In genomic region chr13:106498158-106498557, GRCh38 we compare ENCODE assay signal across 18 cellular contexts. TPM values are rescaled to one million over a fixed set of nuclear protein-coding genes. Genes with fewer than 3 reads are reported as not detected.
A peak's percentile ranks its signal among the peaks of the same experiment; 100 is the strongest.
DNase-seq lines count a peak whose midpoint lies in the region; ATAC-seq, FAIRE-seq and TF ChIP-seq lines count a peak whose summit lies in the region.
"Had no signal": no experiment of that assay in that cellular context is flagged by ENCODE, and none has a peak within 500 bp of the region (broad histone marks: within the 10 kb centered on the region; RNA-seq: fewer than 3 reads in every experiment).

No MANE protein-coding gene starts in this region.

- H3K79me2 ChIP-seq in OCI-LY7 (ENCODE audit: insufficient read depth, low read depth, low read length): no peaks in the 10 kb centered on the region
- H3K79me2 ChIP-seq in HepG2 (ENCODE audit: insufficient read depth, low read length): no peaks in the 10 kb centered on the region

- peak overlapping the region in 3 of 11 experiments; percentile 0 to 45 (median 16); a peak in 4 of 22 replicates for H3K9ac ChIP-seq in BLaER1 treated with 17β-estradiol and CSF1 and Interleukin-3, amounts not matched to agents 10 nM and 100 nM
- H3K9ac ChIP-seq in HUES64 (ENCODE audit: low read depth, low read length) (no peak overlapping the region), HepG2 (ENCODE audit: insufficient read depth, low read depth, low read length) (no peak overlapping the region)

- POLR2A ChIA-PET in OCI-LY7 (lab: Charles Lee): no interaction called here
- POLR2A ChIA-PET in HepG2 (lab: Yijun Ruan, JAX): no interaction called here

- BruUV-seq in OCI-LY7 (replicated peaks; lab: Mats Ljungman, UMichigan) (no TSS peak), HepG2 (replicated peaks; lab: Mats Ljungman, UMichigan) (no TSS peak)

- H3K9me2 ChIP-seq in OCI-LY7 (ENCODE audit: insufficient read depth, low read length): no peaks in the 10 kb centered on the region

- H3K4me2 ChIP-seq in BLaER1 treated with 17β-estradiol and CSF1 and Interleukin-3, amounts not matched to agents 10 nM and 100 nM: peak overlapping the region; percentile 65 to 87 (median 79)
- H3K4me2 ChIP-seq in OCI-LY7 (ENCODE audit: low read length) (no peak overlapping the region), HepG2 (ENCODE audit: low read depth, low read length) (no peak overlapping the region)

- no peak overlapping the region for H3K4me3 ChIP-seq in BLaER1 treated with 17β-estradiol and CSF1 and Interleukin-3, amounts not matched to agents 10 nM and 100 nM
- no peak overlapping the region for H3K4me3 ChIP-seq in HUES64 (ENCODE audit: low read length)
- no peak overlapping the region for H3K4me3 ChIP-seq in OCI-LY7 (ENCODE audit: low read depth, low read length, poor library complexity, severe bottlenecking)
- H3K4me3 ChIP-seq in HepG2 (replicated peaks in 1 of 3; ENCODE audit: insufficient read depth in 1 of 3, low read depth in 2 of 3, low read length in 3 of 3): no peak overlapping the region
- H3K4me3 ChIP-seq: colonic mucosa, upper lobe of right lung had no signal

- H3K4me1 Mint-ChIP-seq in nephron: peaks cover 34% of the 10 kb centered on the region

- FAIRE-seq in HepG2 (lab: Jason Lieb, UNC): no peak
- FAIRE-seq: D721Med, kidney had no signal

- TF ChIP-seq RAD21 in HepG2 (CRISPR knock-in tag; IDR thresholded peaks at IDR 0.05): no peak

- peaks cover 0 to 53% (median 21%) of the 10 kb centered on the region in 11 experiments; a peak in 14 of 22 replicates for H3K36me3 ChIP-seq in BLaER1 treated with 17β-estradiol and CSF1 and Interleukin-3, amounts not matched to agents 10 nM and 100 nM
- peaks cover 44% of the 10 kb centered on the region for H3K36me3 ChIP-seq in HUES64 (ENCODE audit: insufficient read depth, low read length)
- H3K36me3 ChIP-seq in OCI-LY7 (ENCODE audit: insufficient read depth, low read length): no peaks in the 10 kb centered on the region
- H3K36me3 ChIP-seq in HepG2 (replicated peaks in 1 of 2; ENCODE audit: control insufficient read depth in 1 of 2, insufficient read depth in 2 of 2, low read length in 2 of 2): no peaks in the 10 kb centered on the region

- H4K20me1 ChIP-seq in BLaER1 treated with 17β-estradiol and CSF1 and Interleukin-3, amounts not matched to agents 10 nM and 100 nM: peaks cover 0 to 98% (median 11%) of the 10 kb centered on the region in 11 experiments; a peak in 16 of 22 replicates
- H4K20me1 ChIP-seq in OCI-LY7 (ENCODE audit: insufficient read depth, low read length) (no peaks in the 10 kb centered on the region), HepG2 (ENCODE audit: insufficient read depth, low read length) (no peaks in the 10 kb centered on the region)

- peaks cover 61% of the 10 kb centered on the region for H3K36me3 Mint-ChIP-seq in nephron (ENCODE audit: low read depth)

- DNase-seq in caudate nucleus (lab: John Stamatoyannopoulos, UW): no peak
- no peak for DNase-seq in OCI-LY7 (ENCODE audit: low spot score)
- DNase-seq in central memory CD4-positive, alpha-beta T cell: no peak
- DNase-seq in HepG2 (ENCODE audit: low spot score): no peak
- DNase-seq in activated effector memory CD4-positive, alpha-beta T cell treated with anti-CD3 and anti-CD28 coated beads, Interleukin-2, amount 50 U/mL, for 16 hours: no peak
- DNase-seq: activated CD4-positive, alpha-beta T cell treated with anti-CD3 and anti-CD28 coated beads, Interleukin-2, amount 50 U/mL, for 4 hours; colonic mucosa; kidney; NCI-H1105; NK-92 treated with Interleukin-12 subunit alpha and Interleukin-12 subunit beta, amount 100 ng/mL, for 24 hours; SHP77; upper lobe of right lung had no signal

- H3K9me3 Mint-ChIP-seq in nephron: no peaks in the 10 kb centered on the region
- H3K9me3 Mint-ChIP-seq: activated T-helper 1 cell treated with anti-CD3 and anti-CD28 coated beads, Interleukin-12 subunit alpha, Interleukin-12 subunit beta, Interleukin-2, Interleukin-4 antibody, amounts not matched to agents 30 ng/mL and 10 ng/mL and 1 ng/mL, durations not matched to agents 14 hours and 24 hours and 36 hours had no signal

- no peaks in the 10 kb centered on the region for H3K27me3 Mint-ChIP-seq in nephron (ENCODE audit: low read depth)

- intact Hi-C loops in OCI-LY7 (cut with micrococcal nuclease; ENCODE audit: unreplicated experiment) (no loop called here), HepG2 (cut with micrococcal nuclease; ENCODE audit: unreplicated experiment) (no loop called here)

- ATAC-seq in HepG2: no peak
- ATAC-seq: upper lobe of right lung had no signal

- no peak overlapping the region for H2AFZ ChIP-seq in OCI-LY7 (ENCODE audit: low read length)
- no peak overlapping the region for H2AFZ ChIP-seq in HepG2 (ENCODE audit: low read length)

- CTCF ChIA-PET in OCI-LY7 (lab: Charles Lee; ENCODE audit: unreplicated experiment): no interaction called here
- CTCF ChIA-PET in HepG2 (lab: Yijun Ruan, JAX; ENCODE audit: low intra/inter-chr PET ratio, low total read pairs): no interaction called here

- peak overlapping the region; percentile 4 to 42 (median 21) for H3K27ac Mint-ChIP-seq in nephron
- H3K27ac Mint-ChIP-seq: activated T-helper 1 cell treated with anti-CD3 and anti-CD28 coated beads, Interleukin-12 subunit alpha, Interleukin-12 subunit beta, Interleukin-2, Interleukin-4 antibody, amounts not matched to agents 30 ng/mL and 10 ng/mL and 1 ng/mL, durations not matched to agents 14 hours and 24 hours and 36 hours had no signal

- TF ChIP-seq EP300 in HepG2 (IDR thresholded peaks at IDR 0.05; ENCODE audit: low read depth in 2 of 2, low read length in 2 of 2) (no peak), HepG2 (CRISPR knock-in tag; IDR thresholded peaks at IDR 0.05; ENCODE audit: borderline replicate concordance) (no peak)

- in situ Hi-C loops in HepG2 (cut with HindIII; ENCODE audit: extremely low pct_ligation_motif_present, low pct_unique_long_range_greater_than_20kb): no loop called here

- no peak for TF ChIP-seq POLR2A in HepG2 (IDR thresholded peaks at IDR 0.05; ENCODE audit: insufficient read depth in 1 of 2, low read depth in 2 of 2, low read length in 2 of 2)

- no peak overlapping the region for H3K4me3 Mint-ChIP-seq in nephron
- H3K4me3 Mint-ChIP-seq: activated T-helper 1 cell treated with anti-CD3 and anti-CD28 coated beads, Interleukin-12 subunit alpha, Interleukin-12 subunit beta, Interleukin-2, Interleukin-4 antibody, amounts not matched to agents 30 ng/mL and 10 ng/mL and 1 ng/mL, durations not matched to agents 14 hours and 24 hours and 36 hours had no signal

- no peaks in the 10 kb centered on the region for H3K27me3 ChIP-seq in BLaER1 treated with 17β-estradiol and CSF1 and Interleukin-3, amounts not matched to agents 10 nM and 100 nM
- no peaks in the 10 kb centered on the region for H3K27me3 ChIP-seq in HUES64 (ENCODE audit: insufficient read depth, low read length)
- H3K27me3 ChIP-seq in HepG2 (ENCODE audit: control insufficient read depth in 1 of 2, insufficient read depth in 2 of 2, low read length in 2 of 2): no peaks in the 10 kb centered on the region
- H3K27me3 ChIP-seq: colonic mucosa, upper lobe of right lung had no signal

- peaks cover 56 to 100% (median 93%) of the 10 kb centered on the region in 10 experiments for H3K4me1 ChIP-seq in BLaER1 treated with 17β-estradiol and CSF1 and Interleukin-3, amounts not matched to agents 10 nM and 100 nM
- H3K4me1 ChIP-seq in HUES64 (ENCODE audit: insufficient read depth, low read length) (peaks cover 42% of the 10 kb centered on the region), OCI-LY7 (ENCODE audit: insufficient read depth, low read length, poor library complexity, severe bottlenecking) (no peaks in the 10 kb centered on the region), HepG2 (ENCODE audit: insufficient read depth, low read length) (no peaks in the 10 kb centered on the region)
- H3K4me1 ChIP-seq: colonic mucosa had no signal

- peak overlapping the region in 7 of 11 experiments; percentile 7 to 72 (median 29); a peak in 11 of 22 replicates for H3K27ac ChIP-seq in BLaER1 treated with 17β-estradiol and CSF1 and Interleukin-3, amounts not matched to agents 10 nM and 100 nM
- H3K27ac ChIP-seq in HUES64 (ENCODE audit: low read depth, low read length) (0 out of 2 replicates have a peak overlapping the region, but pooled peaks have one; percentile 32), caudate nucleus (ENCODE audit: low read depth, low read length) (peak overlapping the region; percentile 48), OCI-LY7 (ENCODE audit: low read depth, low read length, poor library complexity, severe bottlenecking) (no peak overlapping the region), HepG2 (ENCODE audit: extremely low read length, insufficient read depth, low read length) (no peak overlapping the region)
- H3K27ac ChIP-seq: colonic mucosa, epithelial cell of prostate, upper lobe of right lung had no signal

- H3K9me3 ChIP-seq in BLaER1 treated with 17β-estradiol and CSF1 and Interleukin-3, amounts not matched to agents 10 nM and 100 nM (replicated peaks in 1 of 11): no peaks in the 10 kb centered on the region
- H3K9me3 ChIP-seq in HUES64 (ENCODE audit: insufficient read depth, low read depth, low read length): no peaks in the 10 kb centered on the region
- H3K9me3 ChIP-seq in OCI-LY7 (ENCODE audit: low read length): no peaks in the 10 kb centered on the region
- no peaks in the 10 kb centered on the region for H3K9me3 ChIP-seq in HepG2 (ENCODE audit: low read length)
- H3K9me3 ChIP-seq: colonic mucosa, upper lobe of right lung had no signal

- TF ChIP-seq CTCF in nephron (IDR thresholded peaks at IDR 0.05; ENCODE audit: unreplicated experiment in 3 of 3): no peak
- TF ChIP-seq CTCF in OCI-LY7 (conservative IDR thresholded peaks at IDR 0.05; ENCODE audit: low read length): no peak
- TF ChIP-seq CTCF in HepG2 (CRISPR knock-in tag; IDR thresholded peaks at IDR 0.05): no peak

- 49% methylated on average over 1 of the region's 3 CpGs for WGBS in HUES64
- WGBS in HepG2 (ENCODE audit: low lambda C conversion rate): 22% methylated on average over 3 of the region's 3 CpGs

RNA-seq across cellular contexts. Expression of gene EFNB2, which starts 37.3 kb away (rescaled TPM):
- 30.9 TPM for polyA plus RNA-seq in HUES64 (2013, experiment 1 of 2)
- 47.2 TPM for polyA plus RNA-seq in HUES64 (2013, experiment 2 of 2)
- total RNA-seq in OCI-LY7 (2014; rRNA removed; shearing (Covaris generic)): 0.25 and 0.49 TPM in 2 replicates
- total RNA-seq in OCI-LY7 (2022) (0.31 and 0.51 TPM in 2 replicates), HepG2 (2016; rRNA removed; fragmentation: Illumina TruSeq; extraction: Trizol) (0.07 and 0.20 TPM in 2 replicates)
- total RNA-seq in HepG2 (2016; cell fraction: cytosol; rRNA removed; fragmentation: Illumina TruSeq; extraction: Trizol; ENCODE audit: low read depth): not detected in 2 replicates
- total RNA-seq in HepG2 (2016; cell fraction: insoluble cytoplasmic fraction; rRNA removed; fragmentation: Illumina TruSeq; extraction: Trizol): 0.09 and 0.13 TPM in 2 replicates
- total RNA-seq in HepG2 (2016; cell fraction: membrane; rRNA removed; fragmentation: Illumina TruSeq; extraction: Trizol): 0.06 and 0.14 TPM in 2 replicates
- total RNA-seq in HepG2 (2016; cell fraction: nucleus; rRNA removed; fragmentation: Illumina TruSeq; extraction: Trizol): 0.06 TPM in 1 of 2 replicates, not detected in the other
- polyA plus RNA-seq in HepG2 (2011; rRNA removed): 0.05 and 0.11 TPM in 2 replicates
- 0.08 and 0.11 TPM in 2 replicates for polyA plus RNA-seq in HepG2 (2011; cell fraction: cytosol; rRNA removed)
- 0.05 TPM in 2 replicates for polyA plus RNA-seq in HepG2 (2011; cell fraction: nucleus; rRNA removed)
- polyA plus RNA-seq in HepG2 (2012): 0.05 and 0.16 TPM in 2 replicates
- 0.02 TPM in 1 of 2 replicates, not detected in the other for polyA plus RNA-seq in HepG2 (2016; cell fraction: cytosol; fragmentation: Illumina TruSeq; extraction: Trizol; ENCODE audit: low read depth)
- 0.08 and 0.23 TPM in 2 replicates for polyA plus RNA-seq in HepG2 (2016; cell fraction: insoluble cytoplasmic fraction; fragmentation: Illumina TruSeq; extraction: Trizol; ENCODE audit: low read depth)
- 0.05 TPM in 1 of 2 replicates, not detected in the other for polyA plus RNA-seq in HepG2 (2016; cell fraction: membrane; fragmentation: Illumina TruSeq; extraction: Trizol; ENCODE audit: low read depth)
- 0.19 and 0.23 TPM in 2 replicates for polyA plus RNA-seq in HepG2 (2016; cell fraction: nucleus; fragmentation: Illumina TruSeq; extraction: Trizol; ENCODE audit: insufficient read depth, low read depth)
- polyA minus RNA-seq in HepG2 (2011; rRNA and poly(A)+ RNA removed; ENCODE audit: low replicate concordance): 0.08 and 0.63 TPM in 2 replicates
- 0.18 TPM in 1 of 2 replicates, not detected in the other for polyA minus RNA-seq in HepG2 (2011; cell fraction: cytosol; rRNA and poly(A)+ RNA removed)
- polyA minus RNA-seq in HepG2 (2011; cell fraction: nucleus; rRNA and poly(A)+ RNA removed): 0.13 TPM in 1 of 2 replicates, not detected in the other

Comparison
In these comparisons a context has a peak if more than half of its experiments do, and no peak if none do; other contexts are left out.
1. H3K27ac ChIP-seq: peak in BLaER1 treated with 17β-estradiol and CSF1 and Interleukin-3, amounts not matched to agents 10 nM and 100 nM (7 of 11), HUES64 (single experiment) and caudate nucleus (single experiment); none in OCI-LY7 (single experiment) and HepG2 (single experiment).
2. H3K4me2 ChIP-seq: peak in BLaER1 treated with 17β-estradiol and CSF1 and Interleukin-3, amounts not matched to agents 10 nM and 100 nM (11 of 11); none in OCI-LY7 (single experiment) and HepG2 (single experiment).